In the genomic region with DNA sequence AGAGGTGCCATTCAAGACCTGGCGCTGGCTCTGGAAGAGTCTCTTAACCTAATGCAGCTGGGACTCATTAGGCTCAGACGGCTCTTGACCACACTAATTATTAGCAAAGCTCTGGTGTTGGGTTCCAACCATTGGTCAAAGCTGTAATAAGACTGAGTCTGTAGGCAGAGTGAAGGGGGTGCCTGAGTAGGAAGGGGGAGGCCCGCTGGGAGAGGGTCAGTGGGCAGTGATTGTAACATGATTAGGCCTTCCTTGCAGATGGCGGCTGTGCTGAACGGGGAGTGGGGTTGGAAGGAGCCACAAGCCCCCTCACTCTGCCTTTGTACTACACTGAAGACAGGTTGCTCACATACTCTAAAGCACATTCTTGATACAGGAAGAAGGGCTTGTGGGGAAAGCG, we compare ENCODE assay signal across 21 cellular contexts.
"Had no signal": no experiment of that assay in that cellular context is flagged by ENCODE, and none has a peak within 500 bp of the region (broad histone marks: within the 10 kb centered on the region; RNA-seq: fewer than 3 reads in every experiment).

No MANE protein-coding gene starts in this region.

- DNase-seq: activated CD4-positive, alpha-beta T cell treated with anti-CD3 and anti-CD28 coated beads for 4 hours; activated CD4-positive, alpha-beta T cell treated with anti-CD3 and anti-CD28 coated beads, Interleukin-2, amount 50 U/mL, for 48 hours; activated CD4-positive, CD25-positive, alpha-beta regulatory T cell; activated naive CD4-positive, alpha-beta T cell; activated naive CD8-positive, alpha-beta T cell treated with anti-CD3 and anti-CD28 coated beads, Interleukin-2, amount 10 ng/mL, durations not matched to agents 7 days and 5 days; amygdala; heart left ventricle; posterior cingulate gyrus; sigmoid colon; stimulated activated CD4-positive, alpha-beta T cell treated with anti-CD3 and anti-CD28 coated beads, Interleukin-15, amount 100 ng/mL, for 24 hours; stimulated activated naive CD4-positive, alpha-beta T cell treated with Interleukin-2 at 50 U/mL for 16 hours; T-helper 17 cell had no signal

- H3K9me3 ChIP-seq: heart left ventricle, sigmoid colon, thoracic aorta, vagina had no signal

- H3K4me3 ChIP-seq: coronary artery, heart left ventricle, sigmoid colon, smooth muscle cell, thoracic aorta, vagina had no signal

- H3K27ac Mint-ChIP-seq: activated naive CD8-positive, alpha-beta T cell treated with anti-CD3 and anti-CD28 coated beads, Interleukin-2, amount 10 ng/mL, durations not matched to agents 7 days and 5 days; activated T-helper 2 cell treated with anti-CD3 and anti-CD28 coated beads, Interferon-gamma antibody, Interleukin-2, Interleukin-4, amounts not matched to agents 10 μg/mL and 5 μg/mL and 100 μg/mL, durations not matched to agents 14 hours and 24 hours and 36 hours; T-helper 17 cell; type B pancreatic cell had no signal

- H3K27me3 Mint-ChIP-seq: activated naive CD8-positive, alpha-beta T cell treated with anti-CD3 and anti-CD28 coated beads, Interleukin-2, amount 10 ng/mL, durations not matched to agents 7 days and 5 days; T-helper 17 cell; type B pancreatic cell had no signal

- H3K27ac ChIP-seq: coronary artery, epithelial cell of prostate, heart left ventricle, sigmoid colon, thoracic aorta, vagina had no signal

- H3K4me2 ChIP-seq: smooth muscle cell had no signal

- H3K27me3 ChIP-seq: heart left ventricle, sigmoid colon, vagina had no signal

- H3K4me3 Mint-ChIP-seq: activated naive CD8-positive, alpha-beta T cell treated with anti-CD3 and anti-CD28 coated beads, Interleukin-2, amount 10 ng/mL, durations not matched to agents 7 days and 5 days; T-helper 17 cell; type B pancreatic cell had no signal

- H3K9me3 Mint-ChIP-seq: activated naive CD8-positive, alpha-beta T cell treated with anti-CD3 and anti-CD28 coated beads, Interleukin-2, amount 10 ng/mL, durations not matched to agents 7 days and 5 days; activated T-helper 2 cell treated with anti-CD3 and anti-CD28 coated beads, Interferon-gamma antibody, Interleukin-2, Interleukin-4, amounts not matched to agents 10 μg/mL and 5 μg/mL and 100 μg/mL, durations not matched to agents 14 hours and 24 hours and 36 hours; type B pancreatic cell had no signal

- FAIRE-seq: bronchial epithelial cell, islet of Langerhans had no signal

- ATAC-seq: heart left ventricle, T-helper 17 cell had no signal
